In genomic region chr19:43444531-43445340, GRCh38 we compare ENCODE assay signal across 1 cellular context.
TF ChIP-seq lines count a peak whose summit lies in the region.

No MANE protein-coding gene starts in this region.

TF ChIP-seq in HepG2, 621 proteins besides CTCF, POLR2A, EP300 and RAD21:
- TF ChIP-seq ZNF362 (CRISPR knock-in tag; IDR thresholded peaks at IDR 0.05; ENCODE audit: borderline replicate concordance), result no peak
- TF ChIP-seq ZBTB33 (CRISPR knock-in tag; IDR thresholded peaks at IDR 0.05), result peak; percentile 73
- peak; percentile 21; the same call in 1 of the 2 replicates for TF ChIP-seq FOSL2 (CRISPR knock-in tag; IDR thresholded peaks at IDR 0.05)
